8 cellular contexts compared by ENCODE assay signal in genomic region chr17:80575057-80575875, GRCh38. TPM values are rescaled to one million over a fixed set of nuclear protein-coding genes. Genes with fewer than 3 reads are reported as not detected.
A peak's percentile ranks its signal among the peaks of the same experiment; 100 is the strongest.
DNase-seq lines count a peak whose midpoint lies in the region; TF ChIP-seq lines count a peak whose summit lies in the region.

No MANE protein-coding gene starts in this region.

- H3K4me3 Mint-ChIP-seq in activated T-helper 2 cell treated with anti-CD3 and anti-CD28 coated beads, Interferon-gamma antibody, Interleukin-2, Interleukin-4, amounts not matched to agents 10 μg/mL and 5 μg/mL and 100 μg/mL, durations not matched to agents 14 hours and 24 hours and 36 hours (ENCODE audit: low read depth), result no peak overlapping the region

- H3K27ac Mint-ChIP-seq in activated T-helper 2 cell treated with anti-CD3 and anti-CD28 coated beads, Interferon-gamma antibody, Interleukin-2, Interleukin-4, amounts not matched to agents 10 μg/mL and 5 μg/mL and 100 μg/mL, durations not matched to agents 14 hours and 24 hours and 36 hours, result no peak overlapping the region

- peaks cover 24% of the 10 kb centered on the region for H3K4me1 Mint-ChIP-seq in activated T-helper 2 cell treated with anti-CD3 and anti-CD28 coated beads, Interferon-gamma antibody, Interleukin-2, Interleukin-4, amounts not matched to agents 10 μg/mL and 5 μg/mL and 100 μg/mL, durations not matched to agents 14 hours and 24 hours and 36 hours (ENCODE audit: low read depth)

- no peaks in the 10 kb centered on the region for H3K27me3 Mint-ChIP-seq in activated T-helper 2 cell treated with anti-CD3 and anti-CD28 coated beads, Interferon-gamma antibody, Interleukin-2, Interleukin-4, amounts not matched to agents 10 μg/mL and 5 μg/mL and 100 μg/mL, durations not matched to agents 14 hours and 24 hours and 36 hours (ENCODE audit: low read depth)

- TF ChIP-seq CTCF in GM20000 (IDR thresholded peaks at IDR 0.05; ENCODE audit: extremely low read depth, missing control alignments), result peak; percentile 100
- peak; percentile 100 for TF ChIP-seq CTCF in fibroblast of villous mesenchyme (IDR thresholded peaks at IDR 0.05; ENCODE audit: insufficient read depth, low read depth, low read length)

- peaks cover 20% of the 10 kb centered on the region for H3K36me3 Mint-ChIP-seq in activated T-helper 2 cell treated with anti-CD3 and anti-CD28 coated beads, Interferon-gamma antibody, Interleukin-2, Interleukin-4, amounts not matched to agents 10 μg/mL and 5 μg/mL and 100 μg/mL, durations not matched to agents 14 hours and 24 hours and 36 hours (ENCODE audit: low read depth)

- H3K4me3 ChIP-seq in fibroblast of villous mesenchyme (ENCODE audit: low read depth, low read length), result no peak overlapping the region

- intact Hi-C loops in activated T-helper 2 cell treated with anti-CD3 and anti-CD28 coated beads, Interferon-gamma antibody, Interleukin-2, Interleukin-4, amounts not matched to agents 10 μg/mL and 5 μg/mL and 100 μg/mL, durations not matched to agents 14 hours and 24 hours and 36 hours (cut with micrococcal nuclease), result loop anchor here (1.0 to 10.0 kb wide), 2 partner anchors 148 to 410 kb away; no protein-coding TSS in a partner anchor

- H3K9me3 Mint-ChIP-seq in activated T-helper 2 cell treated with anti-CD3 and anti-CD28 coated beads, Interferon-gamma antibody, Interleukin-2, Interleukin-4, amounts not matched to agents 10 μg/mL and 5 μg/mL and 100 μg/mL, durations not matched to agents 14 hours and 24 hours and 36 hours, result no peaks in the 10 kb centered on the region

- DNase-seq in AML-193 (lab: John Stamatoyannopoulos, UW) (peak; percentile 93 to 95), GM20000 (ENCODE audit: low spot score) (peak; percentile 91), LoVo (ENCODE audit: low spot score) (peak; percentile 80), SHP77 (lab: John Stamatoyannopoulos, UW) (peak; percentile 90 to 93), fibroblast of villous mesenchyme (ENCODE audit: low read depth) (peak; percentile 89), nucleus accumbens (lab: John Stamatoyannopoulos, UW) (peak in 35 of 56 donors; percentile 0 to 72 (median 19)), superior temporal gyrus (ENCODE audit: extremely low spot score) (peak; percentile 57)
- peak; percentile 82 for DNase-seq in activated T-helper 2 cell treated with anti-CD3 and anti-CD28 coated beads, Interferon-gamma antibody, Interleukin-2, Interleukin-4, amounts not matched to agents 10 μg/mL and 5 μg/mL and 100 μg/mL, durations not matched to agents 14 hours and 24 hours and 36 hours (ENCODE audit: low spot score)

RNA-seq across cellular contexts. Expression of gene RPTOR, which starts 30.6 kb away (rescaled TPM):
- total RNA-seq in activated T-helper 2 cell treated with anti-CD3 and anti-CD28 coated beads, Interferon-gamma antibody, Interleukin-2, Interleukin-4, amounts not matched to agents 10 μg/mL and 5 μg/mL and 100 μg/mL, durations not matched to agents 14 hours and 24 hours and 36 hours, result 59.9 and 62.4 TPM in 2 replicates
- total RNA-seq in fibroblast of villous mesenchyme, result 35.8 and 40.3 TPM in 2 replicates

Comparison
In these comparisons a context has a peak if more than half of its experiments do, and no peak if none do; other contexts are left out.
1. DNase-seq: peak in every context shown above with its lines; median percentile 94 in AML-193; 92 in SHP77; 91 in GM20000; 89 in fibroblast of villous mesenchyme; 82 in activated T-helper 2 cell treated with anti-CD3 and anti-CD28 coated beads, Interferon-gamma antibody, Interleukin-2, Interleukin-4, amounts not matched to agents 10 μg/mL and 5 μg/mL and 100 μg/mL, durations not matched to agents 14 hours and 24 hours and 36 hours; 80 in LoVo; 57 in superior temporal gyrus; 19 in nucleus accumbens.